8 cellular contexts compared by ENCODE assay signal in genomic region chr2:127422631-127423475, GRCh38. TPM values are rescaled to one million over a fixed set of nuclear protein-coding genes. Genes with fewer than 3 reads are reported as not detected.
A peak's percentile ranks its signal among the peaks of the same experiment; 100 is the strongest.
DNase-seq lines count a peak whose midpoint lies in the region; TF ChIP-seq lines count a peak whose summit lies in the region.

No MANE protein-coding gene starts in this region.

- TF ChIP-seq CTCF in GM13977 (IDR thresholded peaks at IDR 0.05; ENCODE audit: extremely low read depth, insufficient read depth, missing control alignments) = no peak

- in situ Hi-C loops in GM13977 (cut with MboI; ENCODE audit: low pct_unique_long_range_greater_than_20kb, low sequenced_read_pairs, unreplicated experiment) = no loop called here

- H3K4me3 Mint-ChIP-seq in activated naive CD4-positive, alpha-beta T cell treated with anti-CD3 and anti-CD28 coated beads, Interleukin-2, amount 50 U/mL, for 24 hours = peak overlapping the region; percentile 52
- H3K4me3 Mint-ChIP-seq in stimulated activated naive CD8-positive, alpha-beta T cell treated with anti-CD3 and anti-CD28 coated beads, Interleukin-15, Interleukin-2, amounts not matched to agents 100 ng/mL and 50 ng/mL, for 24 hours = peak overlapping the region; percentile 48

- no CpG with 5 or more reads among the region's 71 CpGs for WGBS in iPS DF 6.9 (ENCODE audit: insufficient coverage, insufficient read length)

- no peaks in the 10 kb centered on the region for H3K36me3 ChIP-seq in iPS DF 6.9 (ENCODE audit: control insufficient read depth, insufficient read depth, low read length)

- H3K4me3 ChIP-seq in iPS DF 6.9 (ENCODE audit: low read length) = peak overlapping the region; percentile 46; the same call in 1 of the 2 replicates

- peaks cover 2% of the 10 kb centered on the region; the same call in 1 of the 2 replicates for H3K27me3 ChIP-seq in iPS DF 6.9 (ENCODE audit: control insufficient read depth, insufficient read depth, low read length)

- no peaks in the 10 kb centered on the region for H3K9me3 Mint-ChIP-seq in activated naive CD4-positive, alpha-beta T cell treated with anti-CD3 and anti-CD28 coated beads, Interleukin-2, amount 50 U/mL, for 24 hours
- H3K9me3 Mint-ChIP-seq in stimulated activated naive CD8-positive, alpha-beta T cell treated with anti-CD3 and anti-CD28 coated beads, Interleukin-15, Interleukin-2, amounts not matched to agents 100 ng/mL and 50 ng/mL, for 24 hours = no peaks in the 10 kb centered on the region

- H3K9me3 ChIP-seq in iPS DF 6.9 (ENCODE audit: control insufficient read depth, insufficient read depth, low read length) = no peaks in the 10 kb centered on the region

- H3K4me1 Mint-ChIP-seq in activated naive CD4-positive, alpha-beta T cell treated with anti-CD3 and anti-CD28 coated beads, Interleukin-2, amount 50 U/mL, for 24 hours = peaks cover 11% of the 10 kb centered on the region
- peaks cover 7% of the 10 kb centered on the region for H3K4me1 Mint-ChIP-seq in stimulated activated naive CD8-positive, alpha-beta T cell treated with anti-CD3 and anti-CD28 coated beads, Interleukin-15, Interleukin-2, amounts not matched to agents 100 ng/mL and 50 ng/mL, for 24 hours (ENCODE audit: low read depth)

- H3K27ac Mint-ChIP-seq in activated naive CD4-positive, alpha-beta T cell treated with anti-CD3 and anti-CD28 coated beads, Interleukin-2, amount 50 U/mL, for 24 hours = no peak overlapping the region
- H3K27ac Mint-ChIP-seq in stimulated activated naive CD8-positive, alpha-beta T cell treated with anti-CD3 and anti-CD28 coated beads, Interleukin-15, Interleukin-2, amounts not matched to agents 100 ng/mL and 50 ng/mL, for 24 hours = no peak overlapping the region

- peaks cover 28% of the 10 kb centered on the region for H3K27me3 Mint-ChIP-seq in activated naive CD4-positive, alpha-beta T cell treated with anti-CD3 and anti-CD28 coated beads, Interleukin-2, amount 50 U/mL, for 24 hours
- peaks cover 30% of the 10 kb centered on the region for H3K27me3 Mint-ChIP-seq in stimulated activated naive CD8-positive, alpha-beta T cell treated with anti-CD3 and anti-CD28 coated beads, Interleukin-15, Interleukin-2, amounts not matched to agents 100 ng/mL and 50 ng/mL, for 24 hours

- no peaks in the 10 kb centered on the region for H3K4me1 ChIP-seq in iPS DF 6.9 (ENCODE audit: control insufficient read depth, insufficient read depth, low read length)

- no peak overlapping the region for H3K27ac ChIP-seq in iPS DF 6.9 (ENCODE audit: low read length)

- peaks cover 5% of the 10 kb centered on the region for H3K36me3 Mint-ChIP-seq in activated naive CD4-positive, alpha-beta T cell treated with anti-CD3 and anti-CD28 coated beads, Interleukin-2, amount 50 U/mL, for 24 hours
- no peaks in the 10 kb centered on the region for H3K36me3 Mint-ChIP-seq in stimulated activated naive CD8-positive, alpha-beta T cell treated with anti-CD3 and anti-CD28 coated beads, Interleukin-15, Interleukin-2, amounts not matched to agents 100 ng/mL and 50 ng/mL, for 24 hours (ENCODE audit: low read depth)

- intact Hi-C loops in posterior vena cava (cut with DNase I) = loop anchor here in 1 of 2 donors (2.0 to 5.0 kb wide), 2 partner anchors 70 to 679 kb away; no protein-coding TSS in a partner anchor

- DNase-seq in GM13977 (ENCODE audit: low spot score) (peak; percentile 49), NCI-H2029 treated with DMSO at 0.1 percent for 48 hours (lab: John Stamatoyannopoulos, UW) (peak; percentile 7), iPS DF 6.9 (ENCODE audit: low read depth, low spot score) (no peak), NCI-H1694 (lab: John Stamatoyannopoulos, UW) (no peak), epidermal melanocyte (ENCODE audit: insufficient read length, low spot score) (no peak), posterior vena cava (ENCODE audit: low spot score) (no peak)

RNA-seq across cellular contexts. Expression of gene PROC, which starts 4.6 kb away (rescaled TPM):
- total RNA-seq in posterior vena cava = not detected

RNA-seq across cellular contexts. Expression of gene MAP3K2, which starts 35.1 kb away (rescaled TPM):
- total RNA-seq in posterior vena cava = 10 to 100 TPM; 63.9 to 68.5 TPM

Comparison
In these comparisons a context has a peak if more than half of its experiments do, and no peak if none do; other contexts are left out.
1. DNase-seq: peak in GM13977 (single experiment) and NCI-H2029 treated with DMSO at 0.1 percent for 48 hours (single experiment); none in iPS DF 6.9 (single experiment), NCI-H1694 (single experiment), epidermal melanocyte (single experiment) and posterior vena cava (single experiment).